2 cellular contexts compared by ENCODE assay signal in genomic region chr19:16627928-16628182, GRCh38.
TF ChIP-seq lines count a peak whose summit lies in the region.

No MANE protein-coding gene starts in this region.

TF ChIP-seq in SK-N-SH, 30 proteins besides CTCF, POLR2A, EP300 and RAD21 (continued from another document):
- TF ChIP-seq, protein P1, sequence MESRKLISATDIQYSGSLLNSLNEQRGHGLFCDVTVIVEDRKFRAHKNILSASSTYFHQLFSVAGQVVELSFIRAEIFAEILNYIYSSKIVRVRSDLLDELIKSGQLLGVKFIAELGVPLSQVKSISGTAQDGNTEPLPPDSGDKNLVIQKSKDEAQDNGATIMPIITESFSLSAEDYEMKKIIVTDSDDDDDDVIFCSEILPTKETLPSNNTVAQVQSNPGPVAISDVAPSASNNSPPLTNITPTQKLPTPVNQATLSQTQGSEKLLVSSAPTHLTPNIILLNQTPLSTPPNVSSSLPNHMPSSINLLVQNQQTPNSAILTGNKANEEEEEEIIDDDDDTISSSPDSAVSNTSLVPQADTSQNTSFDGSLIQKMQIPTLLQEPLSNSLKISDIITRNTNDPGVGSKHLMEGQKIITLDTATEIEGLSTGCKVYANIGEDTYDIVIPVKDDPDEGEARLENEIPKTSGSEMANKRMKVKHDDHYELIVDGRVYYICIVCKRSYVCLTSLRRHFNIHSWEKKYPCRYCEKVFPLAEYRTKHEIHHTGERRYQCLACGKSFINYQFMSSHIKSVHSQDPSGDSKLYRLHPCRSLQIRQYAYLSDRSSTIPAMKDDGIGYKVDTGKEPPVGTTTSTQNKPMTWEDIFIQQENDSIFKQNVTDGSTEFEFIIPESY (IDR thresholded peaks at IDR 0.05; ENCODE audit: borderline replicate concordance, low read depth): no peak
- TF ChIP-seq TCF12 (IDR thresholded peaks at IDR 0.05): no peak
- TF ChIP-seq FOXM1 (IDR thresholded peaks at IDR 0.05; ENCODE audit: low read depth): no peak
- TF ChIP-seq TEAD4 (IDR thresholded peaks at IDR 0.05; ENCODE audit: borderline replicate concordance, insufficient read depth): no peak
- TF ChIP-seq SMC3 (IDR thresholded peaks at IDR 0.05; ENCODE audit: low read depth, low read length): no peak

TF ChIP-seq in SK-N-SH treated with all-trans-retinoic acid at 6 μM for 48 hours, 23 proteins besides CTCF, POLR2A, EP300 and RAD21 (continued from another document):
- no peak for TF ChIP-seq TSHZ2 (CRISPR knock-in tag; IDR thresholded peaks at IDR 0.05)
- no peak for TF ChIP-seq ZNF70 (CRISPR knock-in tag; IDR thresholded peaks at IDR 0.05)
- TF ChIP-seq TOX (CRISPR knock-in tag; IDR thresholded peaks at IDR 0.05; ENCODE audit: borderline replicate concordance): no peak
- no peak for TF ChIP-seq TCF4 (CRISPR knock-in tag; IDR thresholded peaks at IDR 0.05; ENCODE audit: borderline replicate concordance)
- no peak for TF ChIP-seq ESRRG (CRISPR knock-in tag; IDR thresholded peaks at IDR 0.05)
TF ChIP-seq in SK-N-SH treated with all-trans-retinoic acid at 6 μM for 48 hours: peak in this region for 0.
